Comparison of ENCODE assay signal across 20 cellular contexts in the genomic region with DNA sequence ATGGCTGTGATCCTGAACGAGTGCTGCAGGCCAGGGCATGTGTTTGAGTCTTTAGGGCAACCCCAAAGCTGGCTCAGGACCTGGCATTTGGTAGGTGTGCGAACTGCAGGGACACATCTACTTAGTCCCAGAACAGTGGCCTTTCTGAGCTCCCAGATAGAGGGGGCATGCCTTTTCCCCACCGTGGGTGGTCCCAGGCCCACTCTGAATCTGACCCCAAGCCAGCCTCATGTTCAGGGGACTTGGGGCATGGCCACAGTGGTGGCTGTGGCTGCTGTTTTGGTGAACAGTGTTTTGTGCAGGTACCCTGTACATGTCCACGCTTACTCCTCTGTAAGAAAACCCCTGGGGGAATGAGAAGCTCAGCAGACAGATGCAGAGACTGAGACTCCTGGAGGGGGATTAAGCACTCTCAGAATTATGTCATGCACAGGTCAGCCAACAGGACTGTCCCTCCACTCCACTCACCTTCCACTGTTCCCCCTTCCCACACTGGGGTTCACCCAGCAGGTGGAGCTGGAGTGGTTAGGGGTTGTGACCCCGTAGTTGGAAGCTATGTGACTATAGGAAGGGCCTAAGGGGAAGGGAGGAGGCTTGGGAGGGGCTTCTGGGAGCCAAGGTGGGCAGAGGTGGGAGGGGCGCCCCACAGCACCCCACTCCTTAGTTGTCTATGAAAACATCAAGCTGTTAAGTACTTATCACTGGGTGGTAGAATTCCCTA. TPM values are rescaled to one million over a fixed set of nuclear protein-coding genes. Genes with fewer than 3 reads are reported as not detected.
A peak's percentile ranks its signal among the peaks of the same experiment; 100 is the strongest.
DNase-seq lines count a peak whose midpoint lies in the region; ATAC-seq, FAIRE-seq and TF ChIP-seq lines count a peak whose summit lies in the region.
"Had no signal": no experiment of that assay in that cellular context is flagged by ENCODE, and none has a peak within 500 bp of the region (broad histone marks: within the 10 kb centered on the region; RNA-seq: fewer than 3 reads in every experiment).

No MANE protein-coding gene starts in this region.

- no peak for ATAC-seq in left ventricle myocardium superior
- no peak for ATAC-seq in lower lobe of right lung
- no peak for ATAC-seq in HG03025 (IDR thresholded peaks at IDR 0.05; ENCODE audit: low FRiP score, unreplicated experiment)
- ATAC-seq: A549 had no signal

- H3K27me3 ChIP-seq in bronchial epithelial cell (ENCODE audit: control insufficient read depth, insufficient read depth, low read length) = no peaks in the 10 kb centered on the region
- no peaks in the 10 kb centered on the region for H3K27me3 ChIP-seq in lower lobe of right lung (ENCODE audit: low read depth)

- FAIRE-seq in bronchial epithelial cell (lab: Jason Lieb, UNC) = peak; percentile 50
- FAIRE-seq: A549, H54 had no signal

- no peaks in the 10 kb centered on the region for H3K36me3 ChIP-seq in bronchial epithelial cell (ENCODE audit: control insufficient read depth, insufficient read depth, low read length)
- peaks cover 2% of the 10 kb centered on the region for H3K36me3 ChIP-seq in lower lobe of right lung

- intact Hi-C loops in cardiac septum (cut with DNase I) (no loop called here), left ventricle myocardium superior (cut with micrococcal nuclease) (no loop called here), lower lobe of right lung (cut with DNase I) (no loop called here)

- H3K4me3 ChIP-seq in bronchial epithelial cell (ENCODE audit: low read depth, low read length) (no peak overlapping the region), lower lobe of right lung (no peak overlapping the region)
- H3K4me3 ChIP-seq: A549, SK-N-MC had no signal

- TF ChIP-seq CTCF in bronchial epithelial cell (IDR thresholded peaks at IDR 0.05; ENCODE audit: insufficient read depth, low read length, severe bottlenecking) (no peak), lower lobe of right lung (IDR thresholded peaks at IDR 0.05) (no peak)

- H3K9me3 ChIP-seq in lower lobe of right lung = no peaks in the 10 kb centered on the region
- H3K9me3 ChIP-seq: A549 had no signal

- H3K27ac ChIP-seq in lower lobe of right lung = no peak overlapping the region
- H3K27ac ChIP-seq: A549, SK-N-MC had no signal

- peak; percentile 36 for DNase-seq in cardiac septum (ENCODE audit: low spot score)
- no peak for DNase-seq in left ventricle myocardium superior
- no peak for DNase-seq in bronchial epithelial cell (ENCODE audit: low read depth)
- peak; percentile 7 for DNase-seq in lower lobe of right lung
- DNase-seq in occipital lobe (lab: John Stamatoyannopoulos, UW) = no peak
- DNase-seq in C1 segment of cervical spinal cord (lab: John Stamatoyannopoulos, UW) = no peak
- DNase-seq in dedifferentiated amniotic fluid mesenchymal stem cell (ENCODE audit: extremely low spot score) = no peak
- DNase-seq: CD8-positive, alpha-beta memory T cell; DMS79 treated with DMSO at 0.1 percent for 48 hours; NCI-H1092 treated with DMSO at 0.1 percent for 48 hours; NCI-H2081; NCI-H2171 treated with DMSO at 0.1 percent for 48 hours; NCI-H446; NCI-H748 treated with DMSO at 0.1 percent for 48 hours; SHP77 had no signal

- H3K4me1 ChIP-seq in lower lobe of right lung = no peaks in the 10 kb centered on the region
- H3K4me1 ChIP-seq: A549 had no signal

RNA-seq across cellular contexts. Expression of a gene that starts 16.4 kb away (rescaled TPM):
- total RNA-seq in cardiac septum = 2.4 TPM
- 1.2 TPM for total RNA-seq in left ventricle myocardium superior
- total RNA-seq in bronchial epithelial cell = 1.1 and 2.9 TPM in 2 replicates
- 40.3 TPM for total RNA-seq in lower lobe of right lung
- 0.31 TPM for total RNA-seq in occipital lobe
- total RNA-seq: G401 had no signal

Comparison
In these comparisons a context has a peak if more than half of its experiments do, and no peak if none do; other contexts are left out.
1. DNase-seq: peak in cardiac septum (single experiment) and lower lobe of right lung (single experiment); none in left ventricle myocardium superior (single experiment), bronchial epithelial cell (single experiment), occipital lobe (single experiment), C1 segment of cervical spinal cord (0 of 14) and dedifferentiated amniotic fluid mesenchymal stem cell (single experiment).
2. RNA of a gene that starts 16.4 kb away (total RNA-seq): 40.3 TPM in lower lobe of right lung (single experiment); 2.4 TPM in cardiac septum (single experiment), 1.2 TPM in left ventricle myocardium superior (single experiment), 1.1 to 2.9 TPM in bronchial epithelial cell and 0.31 TPM in occipital lobe (single experiment); every median in the first group is over 10 times any median in the second.